In the genomic region with DNA sequence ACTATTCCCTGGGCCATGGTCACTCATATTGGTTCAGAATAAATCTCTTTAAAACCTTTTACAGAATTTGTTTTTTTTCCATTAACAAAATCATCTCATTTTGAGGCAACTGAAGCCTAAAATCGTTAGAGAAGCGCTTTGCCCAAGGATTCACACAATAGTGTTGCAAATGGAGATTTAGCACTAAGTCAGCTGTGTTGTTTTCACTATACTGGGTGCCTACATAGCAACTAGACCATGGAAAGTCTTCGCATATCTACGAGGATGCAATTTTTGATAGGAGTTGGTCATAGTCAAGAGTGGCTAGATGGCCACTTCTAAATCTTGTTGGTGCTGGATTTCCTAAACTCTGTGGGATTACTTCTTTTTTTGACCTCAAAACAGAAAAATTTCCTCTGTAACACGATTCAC, we compare ENCODE assay signal across 7 cellular contexts. TPM values are rescaled to one million over a fixed set of nuclear protein-coding genes. Genes with fewer than 3 reads are reported as not detected.
A peak's percentile ranks its signal among the peaks of the same experiment; 100 is the strongest.
DNase-seq lines count a peak whose midpoint lies in the region; ATAC-seq and TF ChIP-seq lines count a peak whose summit lies in the region.

No MANE protein-coding gene starts in this region.

- peak overlapping the region; percentile 19; the same call in 1 of the 2 replicates for H3K9ac ChIP-seq in HCT116 (ENCODE audit: low read length)

- intact Hi-C loops in HCT116 (cut with micrococcal nuclease) = no loop called here
- intact Hi-C loops in tibial artery (cut with DNase I; ENCODE audit: low total_unique reads) = loop anchor here (5.0 kb wide), 1 partner anchor 49 kb away; the partner anchor contains the start of gene SFT2D2

- H3K27me3 ChIP-seq in HCT116 (ENCODE audit: insufficient read depth, low read length) (no peaks in the 10 kb centered on the region), layer of hippocampus (ENCODE audit: control insufficient read depth, insufficient read depth, low read length) (no peaks in the 10 kb centered on the region), tibial artery (no peaks in the 10 kb centered on the region)

- POLR2A ChIA-PET in HCT116 (lab: Charles Lee) = no interaction called here

- no peaks in the 10 kb centered on the region for H3K9me2 ChIP-seq in HCT116 (ENCODE audit: insufficient read depth)

- H3K79me2 ChIP-seq in HCT116 (ENCODE audit: insufficient read depth, low read length) = peaks cover 41% of the 10 kb centered on the region

- H3K27ac ChIP-seq in HCT116 (ENCODE audit: low read depth, low read length) (peak overlapping the region; percentile 57), layer of hippocampus (ENCODE audit: low read depth, low read length) (peak overlapping the region; percentile 92), tibial artery (peak overlapping the region; percentile 88 to 91)

- in situ Hi-C loops in astrocyte of the spinal cord (cut with HindIII; ENCODE audit: low sequenced_read_pairs) = no loop called here

- TF ChIP-seq POLR2A in HCT116 (IDR thresholded peaks at IDR 0.05; ENCODE audit: borderline replicate concordance, extremely low read depth, insufficient read depth, insufficient read length) = no peak

- TSS peak; percentile 98 for BruUV-seq in HCT116 (replicated peaks; lab: Mats Ljungman, UMichigan)

- ATAC-seq in HCT116 = 0 out of 2 replicates have a peak, but pooled peaks have one; percentile 0
- no peak for ATAC-seq in HG02763 (IDR thresholded peaks at IDR 0.05; ENCODE audit: unreplicated experiment)
- ATAC-seq in GM19328 (IDR thresholded peaks at IDR 0.05; ENCODE audit: unreplicated experiment) = no peak
- no peak for ATAC-seq in GM18502 (IDR thresholded peaks at IDR 0.05; ENCODE audit: poor library complexity, unreplicated experiment)

- H3K4me1 ChIP-seq in HCT116 (ENCODE audit: control insufficient read depth in 1 of 2, insufficient read depth in 2 of 2, low read length in 2 of 2) (peaks cover 18 to 28% of the 10 kb centered on the region in 2 experiments), tibial artery (peaks cover 0 to 17% (median 10%) of the 10 kb centered on the region in 4 donors)

- H3K9me3 ChIP-seq in HCT116 (ENCODE audit: control insufficient read depth in 1 of 2, insufficient read depth in 1 of 2, low read depth in 1 of 2, low read length in 2 of 2) (no peaks in the 10 kb centered on the region), tibial artery (no peaks in the 10 kb centered on the region)

- peak overlapping the region; percentile 66 for H2AFZ ChIP-seq in HCT116 (ENCODE audit: low read depth, low read length, poor library complexity, severe bottlenecking)

- H3K4me3 ChIP-seq in HCT116 (replicated peaks in 1 of 2; ENCODE audit: low read depth in 1 of 2, low read length in 2 of 2) = peak overlapping the region; percentile 91 to 97
- H3K4me3 ChIP-seq in astrocyte of the spinal cord (ENCODE audit: low read depth, low read length) = peak overlapping the region; percentile 99
- H3K4me3 ChIP-seq in tibial artery = peak overlapping the region; percentile 73 to 76

- no peak for TF ChIP-seq RAD21 in HCT116 (IDR thresholded peaks at IDR 0.05; ENCODE audit: low read depth)

- peak overlapping the region; percentile 82 for H3K4me2 ChIP-seq in HCT116 (ENCODE audit: low read length)

- TF ChIP-seq CTCF in HCT116 (IDR thresholded peaks at IDR 0.05 in 2 of 3, conservative IDR thresholded peaks at IDR 0.05 in 1 of 3; ENCODE audit: borderline replicate concordance in 1 of 3, insufficient read depth in 1 of 3, low read depth in 2 of 3, low read length in 2 of 3) = no peak
- TF ChIP-seq CTCF in astrocyte of the spinal cord (IDR thresholded peaks at IDR 0.05; ENCODE audit: low read depth, low read length) = no peak
- TF ChIP-seq CTCF in tibial artery (IDR thresholded peaks at IDR 0.05) = no peak

- no peak for DNase-seq in HCT116 (ENCODE audit: low read depth, low spot score)
- DNase-seq in astrocyte of the spinal cord (ENCODE audit: low read depth, low spot score) = no peak
- DNase-seq in tibial artery = no peak

- H3K36me3 ChIP-seq in HCT116 (ENCODE audit: control insufficient read depth in 1 of 2, insufficient read depth in 2 of 2, low read length in 2 of 2) (no peaks in the 10 kb centered on the region), tibial artery (no peaks in the 10 kb centered on the region)

- RAD21 ChIA-PET in HCT116 (lab: Charles Lee; ENCODE audit: low non-redundant PET in 1 of 2, low total read pairs in 2 of 2, uncharacterized antibody in 2 of 2, unreplicated experiment in 2 of 2) = no interaction called here

- CTCF ChIA-PET in HCT116 (lab: Charles Lee) = no interaction called here

- no peaks in the 10 kb centered on the region for H4K20me1 ChIP-seq in HCT116 (ENCODE audit: insufficient read depth)

TF ChIP-seq in HCT116, 20 proteins besides CTCF, POLR2A, EP300 and RAD21:
- TF ChIP-seq EZH2phosphoT487 (IDR thresholded peaks at IDR 0.05; ENCODE audit: borderline replicate concordance) (no peak), POLR2AphosphoS5 (IDR thresholded peaks at IDR 0.05; ENCODE audit: low read depth, low read length) (no peak), CEBPB (IDR thresholded peaks at IDR 0.05; ENCODE audit: low read depth) (no peak), ELF1 (IDR thresholded peaks at IDR 0.05; ENCODE audit: borderline replicate concordance, low read depth) (no peak), ZFX (IDR thresholded peaks at IDR 0.05) (no peak), JUND (IDR thresholded peaks at IDR 0.05) (no peak), ATF3 (IDR thresholded peaks at IDR 0.05) (no peak), EZH2 (IDR thresholded peaks at IDR 0.05) (no peak), TCF7L2 (IDR thresholded peaks at IDR 0.05; ENCODE audit: borderline replicate concordance, extremely low read depth, insufficient read depth, insufficient read length) (no peak), SIN3A (IDR thresholded peaks at IDR 0.05; ENCODE audit: low read depth) (no peak)
- TF ChIP-seq, protein P1, sequence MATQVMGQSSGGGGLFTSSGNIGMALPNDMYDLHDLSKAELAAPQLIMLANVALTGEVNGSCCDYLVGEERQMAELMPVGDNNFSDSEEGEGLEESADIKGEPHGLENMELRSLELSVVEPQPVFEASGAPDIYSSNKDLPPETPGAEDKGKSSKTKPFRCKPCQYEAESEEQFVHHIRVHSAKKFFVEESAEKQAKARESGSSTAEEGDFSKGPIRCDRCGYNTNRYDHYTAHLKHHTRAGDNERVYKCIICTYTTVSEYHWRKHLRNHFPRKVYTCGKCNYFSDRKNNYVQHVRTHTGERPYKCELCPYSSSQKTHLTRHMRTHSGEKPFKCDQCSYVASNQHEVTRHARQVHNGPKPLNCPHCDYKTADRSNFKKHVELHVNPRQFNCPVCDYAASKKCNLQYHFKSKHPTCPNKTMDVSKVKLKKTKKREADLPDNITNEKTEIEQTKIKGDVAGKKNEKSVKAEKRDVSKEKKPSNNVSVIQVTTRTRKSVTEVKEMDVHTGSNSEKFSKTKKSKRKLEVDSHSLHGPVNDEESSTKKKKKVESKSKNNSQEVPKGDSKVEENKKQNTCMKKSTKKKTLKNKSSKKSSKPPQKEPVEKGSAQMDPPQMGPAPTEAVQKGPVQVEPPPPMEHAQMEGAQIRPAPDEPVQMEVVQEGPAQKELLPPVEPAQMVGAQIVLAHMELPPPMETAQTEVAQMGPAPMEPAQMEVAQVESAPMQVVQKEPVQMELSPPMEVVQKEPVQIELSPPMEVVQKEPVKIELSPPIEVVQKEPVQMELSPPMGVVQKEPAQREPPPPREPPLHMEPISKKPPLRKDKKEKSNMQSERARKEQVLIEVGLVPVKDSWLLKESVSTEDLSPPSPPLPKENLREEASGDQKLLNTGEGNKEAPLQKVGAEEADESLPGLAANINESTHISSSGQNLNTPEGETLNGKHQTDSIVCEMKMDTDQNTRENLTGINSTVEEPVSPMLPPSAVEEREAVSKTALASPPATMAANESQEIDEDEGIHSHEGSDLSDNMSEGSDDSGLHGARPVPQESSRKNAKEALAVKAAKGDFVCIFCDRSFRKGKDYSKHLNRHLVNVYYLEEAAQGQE (IDR thresholded peaks at IDR 0.05; ENCODE audit: low read depth) = no peak

RNA-seq across cellular contexts. Expression of gene TIPRL, which starts 0.5 kb away (rescaled TPM):
- 36.4 TPM for total RNA-seq in HCT116 (2021; ENCODE audit: unreplicated experiment)
- polyA plus RNA-seq in HCT116 (2012) = 16.9 and 23.9 TPM in 2 replicates

RNA-seq across cellular contexts. Expression of gene GPR161, which starts 41.5 kb away (rescaled TPM):
- 13.7 TPM for total RNA-seq in HCT116 (2021; ENCODE audit: unreplicated experiment)
- polyA plus RNA-seq in HCT116 (2012) = 10.9 and 12.1 TPM in 2 replicates

RNA-seq across cellular contexts. Expression of gene SFT2D2, which starts 47.6 kb away (rescaled TPM):
- total RNA-seq in HCT116 (2021; ENCODE audit: unreplicated experiment) = 57.5 TPM
- 7.2 TPM in 2 replicates for polyA plus RNA-seq in HCT116 (2012)
